11 cellular contexts compared by ENCODE assay signal in genomic region chr21:45421071-45421845, GRCh38. TPM values are rescaled to one million over a fixed set of nuclear protein-coding genes. Genes with fewer than 3 reads are reported as not detected.
DNase-seq lines count a peak whose midpoint lies in the region; ATAC-seq and TF ChIP-seq lines count a peak whose summit lies in the region.
"Had no signal": no experiment of that assay in that cellular context is flagged by ENCODE, and none has a peak within 500 bp of the region (broad histone marks: within the 10 kb centered on the region; RNA-seq: fewer than 3 reads in every experiment).

No MANE protein-coding gene starts in this region.

- intact Hi-C loops in PC-9 (cut with micrococcal nuclease; ENCODE audit: unreplicated experiment) (no loop called here), Right ventricle myocardium superior (cut with DNase I) (no loop called here), prostate gland (cut with DNase I) (no loop called here)

- H3K4me2 ChIP-seq in PC-9, result 0 out of 2 replicates have a peak overlapping the region, but pooled peaks have one; percentile 10

- peaks cover 10% of the 10 kb centered on the region for H3K4me1 ChIP-seq in PC-9 (replicated peaks; ENCODE audit: insufficient read depth)
- no peaks in the 10 kb centered on the region for H3K4me1 ChIP-seq in prostate gland (replicated peaks)
- H3K4me1 ChIP-seq in Peyer's patch, result peaks cover 0 to 17% (median 0%) of the 10 kb centered on the region in 4 donors

- H3K4me1 Mint-ChIP-seq in activated naive CD8-positive, alpha-beta T cell treated with anti-CD3 and anti-CD28 coated beads for 36 hours, result no peaks in the 10 kb centered on the region

- H3K9me3 ChIP-seq in PC-9 (ENCODE audit: insufficient read depth, low read depth) (no peaks in the 10 kb centered on the region), prostate gland (no peaks in the 10 kb centered on the region), Peyer's patch (no peaks in the 10 kb centered on the region)

- TF ChIP-seq CTCF in PC-9 (conservative IDR thresholded peaks at IDR 0.05) (no peak), prostate gland (IDR thresholded peaks at IDR 0.05) (peak in 1 of 4 experiments; percentile 7), Peyer's patch (IDR thresholded peaks at IDR 0.05) (peak in 1 of 6 experiments; percentile 7)

- CTCF ChIA-PET in PC-9 (lab: Charles Lee), result no interaction called here

- ATAC-seq in Right ventricle myocardium superior (ENCODE audit: poor library complexity), result peak; percentile 12
- no peak for ATAC-seq in HG03432 (IDR thresholded peaks at IDR 0.05; ENCODE audit: unreplicated experiment)

- H3K4me3 Mint-ChIP-seq in activated naive CD8-positive, alpha-beta T cell treated with anti-CD3 and anti-CD28 coated beads for 36 hours, result no peak overlapping the region

- no peaks in the 10 kb centered on the region for H4K20me1 ChIP-seq in PC-9 (ENCODE audit: insufficient read depth)

- H3K9me2 ChIP-seq in PC-9 (ENCODE audit: insufficient read depth), result no peaks in the 10 kb centered on the region

- H3K27ac ChIP-seq in PC-9 (no peak overlapping the region), prostate gland (peak overlapping the region in 1 of 2 donors; percentile 11), Peyer's patch (no peak overlapping the region)

- no peaks in the 10 kb centered on the region for H3K27me3 Mint-ChIP-seq in activated naive CD8-positive, alpha-beta T cell treated with anti-CD3 and anti-CD28 coated beads for 36 hours

- POLR2A ChIA-PET in PC-9 (lab: Charles Lee; ENCODE audit: unreplicated experiment), result no interaction called here

- H3K27me3 ChIP-seq in PC-9 (ENCODE audit: insufficient read depth, low read depth) (no peaks in the 10 kb centered on the region), prostate gland (replicated peaks; ENCODE audit: insufficient read depth) (peaks cover 1% of the 10 kb centered on the region), Peyer's patch (no peaks in the 10 kb centered on the region)

- H3K36me3 ChIP-seq in PC-9 (ENCODE audit: low read depth) (no peaks in the 10 kb centered on the region), prostate gland (no peaks in the 10 kb centered on the region), Peyer's patch (no peaks in the 10 kb centered on the region)

- WGBS in prostate gland, result 73% methylated on average over 24 of the region's 25 CpGs

- no peaks in the 10 kb centered on the region for H3K9me3 Mint-ChIP-seq in activated naive CD8-positive, alpha-beta T cell treated with anti-CD3 and anti-CD28 coated beads for 36 hours

- BruUV-seq in PC-9 (replicated peaks; lab: Mats Ljungman, UMichigan), result no TSS peak

- H3K79me2 ChIP-seq in PC-9 (ENCODE audit: low read depth), result no peaks in the 10 kb centered on the region

- TF ChIP-seq POLR2A in prostate gland (IDR thresholded peaks at IDR 0.05), result no peak
- TF ChIP-seq POLR2A in Peyer's patch (IDR thresholded peaks at IDR 0.05), result no peak

- H3K4me3 ChIP-seq in PC-9, result no peak overlapping the region
- no peak overlapping the region for H3K4me3 ChIP-seq in prostate gland
- H3K4me3 ChIP-seq in Peyer's patch, result no peak overlapping the region

- no peak overlapping the region for H2AFZ ChIP-seq in PC-9

- peak; percentile 39 for DNase-seq in Daoy (ENCODE audit: low read depth)
- DNase-seq in PC-9, result peak; percentile 62 to 72
- DNase-seq in Right ventricle myocardium superior, result peak; percentile 43
- peak; percentile 66 for DNase-seq in prostate gland (ENCODE audit: low spot score)
- DNase-seq in Peyer's patch, result no peak
- no peak for DNase-seq in activated naive CD8-positive, alpha-beta T cell treated with anti-CD3 and anti-CD28 coated beads for 36 hours
- DNase-seq in SIG-M5 treated with dmso at 0.1 percent for 504 hours (lab: John Stamatoyannopoulos, UW; ENCODE audit: unreplicated experiment), result no peak
- DNase-seq: activated CD4-positive, CD25-positive, alpha-beta regulatory T cell treated with anti-CD3 and anti-CD28 coated beads, Interleukin-2, amount 50 U/mL, for 72 hours; activated naive CD4-positive, alpha-beta T cell treated with Interleukin-2 at 50 U/mL for 16 hours; effector memory CD4-positive, alpha-beta T cell had no signal

- no peak overlapping the region for H3K27ac Mint-ChIP-seq in activated naive CD8-positive, alpha-beta T cell treated with anti-CD3 and anti-CD28 coated beads for 36 hours

- H3K36me3 Mint-ChIP-seq in activated naive CD8-positive, alpha-beta T cell treated with anti-CD3 and anti-CD28 coated beads for 36 hours, result no peaks in the 10 kb centered on the region

- H3F3A ChIP-seq in PC-9 (ENCODE audit: insufficient read depth, low read depth), result peaks cover 4% of the 10 kb centered on the region; the same call in 1 of the 2 replicates

RNA-seq across cellular contexts. Expression of gene COL18A1, which starts 16.3 kb away (rescaled TPM):
- total RNA-seq in Daoy (2014; rRNA removed; shearing (Covaris generic)), result 29.5 and 38.9 TPM in 2 replicates
- total RNA-seq in PC-9 (2021) (82.4 and 106 TPM in 2 replicates), Right ventricle myocardium superior (44.2 TPM), prostate gland (100 to 1,000 TPM in 1 of 2 donors, 10 to 100 TPM in 1; 56.2 to 229 TPM), Peyer's patch (10 to 100 TPM; 18.6 to 85.0 (median 33.0) TPM)
- total RNA-seq in activated naive CD8-positive, alpha-beta T cell treated with anti-CD3 and anti-CD28 coated beads for 36 hours, result 1 to 10 TPM; 3.5 to 4.0 TPM

Comparison
In these comparisons a context has a peak if more than half of its experiments do, and no peak if none do; other contexts are left out.
1. DNase-seq: peak in Daoy (single experiment), PC-9 (2 of 2), Right ventricle myocardium superior (single experiment) and prostate gland (single experiment); none in Peyer's patch (0 of 3), activated naive CD8-positive, alpha-beta T cell treated with anti-CD3 and anti-CD28 coated beads for 36 hours (single experiment) and SIG-M5 treated with dmso at 0.1 percent for 504 hours (single experiment).